Comparison of ENCODE assay signal across 22 cellular contexts in genomic region chr19:9862897-9863296, GRCh38. TPM values are rescaled to one million over a fixed set of nuclear protein-coding genes. Genes with fewer than 3 reads are reported as not detected.
DNase-seq lines count a peak whose midpoint lies in the region; ATAC-seq, FAIRE-seq and TF ChIP-seq lines count a peak whose summit lies in the region.
"Had no signal": no experiment of that assay in that cellular context is flagged by ENCODE, and none has a peak within 500 bp of the region (broad histone marks: within the 10 kb centered on the region; RNA-seq: fewer than 3 reads in every experiment).

No MANE protein-coding gene starts in this region.

- CTCF ChIA-PET in H1 (lab: Charles Lee; ENCODE audit: partially characterized antibody): interaction anchor here (0.6 to 2.1 kb wide), 3 partner anchors 16 to 1511 kb away, joined by 3 to 11 read pairs (median 4); partner anchors contain the start of gene SWSAP1

- no peak for TF ChIP-seq RAD21 in H1 (IDR thresholded peaks at IDR 0.05 in 1 of 2, conservative IDR thresholded peaks at IDR 0.05 in 1 of 2; ENCODE audit: low read depth in 2 of 2, low read length in 2 of 2)

- no peak for ATAC-seq in GM18858 (IDR thresholded peaks at IDR 0.05; ENCODE audit: unreplicated experiment)
- ATAC-seq: GM23338, HepG2 had no signal

- FAIRE-seq in H1 (lab: Jason Lieb, UNC): no peak
- FAIRE-seq: GM12892, HepG2 had no signal

- H3K14ac ChIP-seq in H1 (ENCODE audit: insufficient read length): no peak overlapping the region

- DNase-seq in activated naive CD4-positive, alpha-beta T cell treated with Interleukin-2 at 50 U/mL for 16 hours: no peak
- DNase-seq in activated T-cell treated with anti-CD3 and anti-CD28 coated beads, Interleukin-2, amount 50 U/mL, for 48 hours: peak; percentile 35 to 40
- no peak for DNase-seq in H1 (ENCODE audit: low read depth in 1 of 2, low spot score in 2 of 2)
- DNase-seq in stomach: no peak
- no peak for DNase-seq in SIG-M5 (lab: John Stamatoyannopoulos, UW)
- DNase-seq: activated CD4-positive, CD25-positive, alpha-beta regulatory T cell; anterior cingulate cortex; DMS79; effector memory CD4-positive, alpha-beta T cell; esophagus squamous epithelium; NCI-H1417; NCI-H510A treated with DMSO at 0.1 percent for 48 hours; occipital lobe; SK-N-SH; T1000; testis had no signal

- no peak overlapping the region for H4K8ac ChIP-seq in H1 (ENCODE audit: extremely low read depth, insufficient read depth, low read length)

- peak overlapping the region; percentile 16; the same call in 1 of the 2 replicates for H2BK15ac ChIP-seq in H1 (ENCODE audit: low read length)

- TF ChIP-seq CTCF in H1 (IDR thresholded peaks at IDR 0.05; ENCODE audit: control extremely low read depth in 1 of 3, insufficient read depth in 1 of 3, low read depth in 1 of 3, low read length in 3 of 3): no peak
- no peak for TF ChIP-seq CTCF in stomach (IDR thresholded peaks at IDR 0.05)

- H2AFZ ChIP-seq in H1 (ENCODE audit: low read length): no peak overlapping the region
- H2AFZ ChIP-seq: GM23338 had no signal

- H2AK5ac ChIP-seq in H1 (ENCODE audit: low read depth, low read length): no peak overlapping the region

- H3K27me3 ChIP-seq in H1 (replicated peaks in 1 of 4; ENCODE audit: control insufficient read depth in 3 of 4, extremely low read depth in 1 of 4, insufficient read depth in 3 of 4, low read length in 3 of 4): no peaks in the 10 kb centered on the region
- no peaks in the 10 kb centered on the region for H3K27me3 ChIP-seq in stomach
- H3K27me3 ChIP-seq: esophagus squamous epithelium, testis had no signal

- 96% methylated on average over 5 of the region's 8 CpGs; no CpG with 5 or more reads in 1 of the 2 experiments for WGBS in H1 (ENCODE audit: extremely low coverage in 1 of 2, insufficient coverage in 1 of 2, insufficient read length in 1 of 2, insufficient replicate concordance in 2 of 2, low coverage in 1 of 2, low lambda C conversion rate in 2 of 2, missing lambda C conversion rate in 1 of 2), 2 experiments
- 63 to 83% (median 73%) methylated on average over 5 to 8 of the region's 8 CpGs for WGBS in stomach, 5 donors

- H3K9ac ChIP-seq in H1 (replicated peaks in 1 of 4; ENCODE audit: extremely low read depth in 1 of 4, low read depth in 3 of 4, low read length in 3 of 4): no peak overlapping the region
- H3K9ac ChIP-seq: SK-N-SH had no signal

- peak overlapping the region; percentile 79 for H3K4me3 Mint-ChIP-seq in activated naive CD4-positive, alpha-beta T cell treated with anti-CD3 and anti-CD28 coated beads, Interleukin-2, amount 50 U/mL, for 24 hours
- H3K4me3 Mint-ChIP-seq: CD14-positive monocyte, GM23338 had no signal

- no peak overlapping the region for H2BK20ac ChIP-seq in H1 (ENCODE audit: low read length)

- intact Hi-C loops in stomach (cut with DNase I; ENCODE audit: low total_unique reads): no loop called here

- H3K36me3 ChIP-seq in H1 (ENCODE audit: control insufficient read depth in 2 of 4, insufficient read depth in 4 of 4, low read length in 3 of 4) (no peaks in the 10 kb centered on the region; a peak in 1 of 8 replicates), stomach (no peaks in the 10 kb centered on the region)
- H3K36me3 ChIP-seq: esophagus squamous epithelium had no signal

- H3K9me3 ChIP-seq in H1 (ENCODE audit: insufficient read depth in 2 of 2, low read depth in 1 of 2, low read length in 1 of 2) (no peaks in the 10 kb centered on the region), stomach (no peaks in the 10 kb centered on the region)
- H3K9me3 ChIP-seq: esophagus squamous epithelium, SK-N-SH, testis had no signal

- H4K20me1 ChIP-seq in H1 (replicated peaks in 1 of 2; ENCODE audit: control insufficient read depth in 1 of 2, insufficient read depth in 2 of 2, low read length in 2 of 2): peaks cover 1 to 2% of the 10 kb centered on the region in 2 experiments

- H3K79me1 ChIP-seq in H1 (ENCODE audit: low read depth, low read length): peaks cover 2% of the 10 kb centered on the region; the same call in 1 of the 2 replicates

- H3K18ac ChIP-seq in H1 (ENCODE audit: extremely low read depth, low read length): no peak overlapping the region

- H3K4me1 ChIP-seq in H1 (replicated peaks in 1 of 4; ENCODE audit: control insufficient read depth in 3 of 4, insufficient read depth in 4 of 4, low read length in 3 of 4): peaks cover 0 to 7% (median 4%) of the 10 kb centered on the region in 4 experiments; a peak in 4 of 7 replicates
- H3K4me1 ChIP-seq in stomach: no peaks in the 10 kb centered on the region
- H3K4me1 ChIP-seq: esophagus squamous epithelium, testis had no signal

- no peak overlapping the region for H3K4me2 ChIP-seq in H1 (ENCODE audit: insufficient read depth in 1 of 2, low read depth in 2 of 2, low read length in 2 of 2)
- H3K4me2 ChIP-seq: GM23338, SK-N-SH had no signal

- H3K4me1 Mint-ChIP-seq in activated naive CD4-positive, alpha-beta T cell treated with anti-CD3 and anti-CD28 coated beads, Interleukin-2, amount 50 U/mL, for 24 hours: peaks cover 89% of the 10 kb centered on the region

- no peaks in the 10 kb centered on the region for H3K36me3 Mint-ChIP-seq in activated naive CD4-positive, alpha-beta T cell treated with anti-CD3 and anti-CD28 coated beads, Interleukin-2, amount 50 U/mL, for 24 hours
- H3K36me3 Mint-ChIP-seq: CD14-positive monocyte had no signal

- TF ChIP-seq EP300 in H1 (IDR thresholded peaks at IDR 0.05; ENCODE audit: borderline replicate concordance in 1 of 2, low read depth in 2 of 2, low read length in 2 of 2) (no peak), stomach (IDR thresholded peaks at IDR 0.05) (no peak)

- TF ChIP-seq POLR2A in H1 (IDR thresholded peaks at IDR 0.05; ENCODE audit: control extremely low read depth in 1 of 2, low read depth in 2 of 2, low read length in 2 of 2) (no peak), stomach (IDR thresholded peaks at IDR 0.05) (no peak)

- no peak overlapping the region for H2BK12ac ChIP-seq in H1 (ENCODE audit: low read depth, low read length)

- no peak overlapping the region for H4K91ac ChIP-seq in H1 (replicated peaks; ENCODE audit: insufficient read length, low read length)

- no peak overlapping the region for H3K4ac ChIP-seq in H1 (replicated peaks; ENCODE audit: insufficient read length, low read depth, low read length)

- H3K23ac ChIP-seq in H1 (ENCODE audit: insufficient read length): no peak overlapping the region

- no peaks in the 10 kb centered on the region for H3K9me3 Mint-ChIP-seq in activated naive CD4-positive, alpha-beta T cell treated with anti-CD3 and anti-CD28 coated beads, Interleukin-2, amount 50 U/mL, for 24 hours
- H3K9me3 Mint-ChIP-seq: GM23338 had no signal

- no peaks in the 10 kb centered on the region for H3K27me3 Mint-ChIP-seq in activated naive CD4-positive, alpha-beta T cell treated with anti-CD3 and anti-CD28 coated beads, Interleukin-2, amount 50 U/mL, for 24 hours

- H3K23me2 ChIP-seq in H1 (ENCODE audit: low read depth, low read length): no peaks in the 10 kb centered on the region

- H2BK120ac ChIP-seq in H1 (replicated peaks; ENCODE audit: low read depth, low read length): no peak overlapping the region

- H3K56ac ChIP-seq in H1 (replicated peaks; ENCODE audit: insufficient read length, low read depth, low read length): no peak overlapping the region

- H3K4me3 ChIP-seq in H1 (ENCODE audit: extremely low read depth in 1 of 4, insufficient read depth in 2 of 4, low read depth in 3 of 4, low read length in 4 of 4) (no peak overlapping the region), stomach (no peak overlapping the region)
- H3K4me3 ChIP-seq: esophagus squamous epithelium, GM23338, testis had no signal

- H2BK5ac ChIP-seq in H1 (ENCODE audit: low read depth, low read length): no peak overlapping the region

- H3K27ac Mint-ChIP-seq in activated naive CD4-positive, alpha-beta T cell treated with anti-CD3 and anti-CD28 coated beads, Interleukin-2, amount 50 U/mL, for 24 hours: peak overlapping the region; percentile 89
- H3K27ac Mint-ChIP-seq: CD14-positive monocyte, GM23338 had no signal

- H3K79me2 ChIP-seq in H1 (ENCODE audit: control insufficient read depth in 1 of 2, insufficient read depth in 2 of 2, low read length in 2 of 2): no peaks in the 10 kb centered on the region

- H3K27ac ChIP-seq in H1 (ENCODE audit: low read depth, low read length) (no peak overlapping the region), stomach (no peak overlapping the region)
- H3K27ac ChIP-seq: testis had no signal

- H4K5ac ChIP-seq in H1 (ENCODE audit: insufficient read length, low read depth, low read length): no peak overlapping the region

- POLR2A ChIA-PET in H1 (lab: Charles Lee; ENCODE audit: partially characterized antibody): interaction anchor here (0.6 kb wide), 2 partner anchors 13 to 95 kb away, joined by 4 read pairs; no protein-coding TSS in a partner anchor

RNA-seq across cellular contexts. Expression of gene PIN1, which starts 27.8 kb away (rescaled TPM):
- total RNA-seq in H1 (2021; fragmentation: NEBNext Ultra II Directional; extraction: Animal tissue kit (Norgen Biotek cat#: 25700)): 78.3 and 88.0 TPM in 2 replicates
- 90.8 and 124 TPM in 2 replicates for polyA plus RNA-seq in H1 (2011; rRNA removed)
- 145 TPM for polyA plus RNA-seq in H1 (2011; cell fraction: cytosol; rRNA removed)
- 106 TPM for polyA plus RNA-seq in H1 (2011; cell fraction: nucleus; rRNA removed)
- polyA plus RNA-seq in H1 (2012, experiment 1 of 2): 53.3 to 94.4 TPM (median 91.8 TPM) in 4 replicates
- 98.1 TPM for polyA plus RNA-seq in H1 (2012, experiment 2 of 2)
- 64.9 TPM for polyA plus RNA-seq in H1 (2013, experiment 1 of 2)
- polyA plus RNA-seq in H1 (2013, experiment 2 of 2): 61.6 TPM
- 16.1 and 18.6 TPM in 2 replicates for polyA minus RNA-seq in H1 (2011; rRNA and poly(A)+ RNA removed)
- polyA minus RNA-seq in H1 (2011; cell fraction: cytosol; rRNA and poly(A)+ RNA removed): 40.0 TPM
- 29.8 TPM for polyA minus RNA-seq in H1 (2011; cell fraction: nucleus; rRNA and poly(A)+ RNA removed)
- 100 to 1,000 TPM in 1 of 5 donors, 10 to 100 TPM in 4; 24.2 to 101 (median 41.1) TPM for total RNA-seq in stomach
- 100 to 1,000 TPM in 1 of 3 donors, 10 to 100 TPM in 2; 94.1 to 105 (median 96.6) TPM for polyA plus RNA-seq in stomach

RNA-seq across cellular contexts. Expression of gene UBL5, which starts 35.2 kb away (rescaled TPM):
- total RNA-seq in H1 (2021; fragmentation: NEBNext Ultra II Directional; extraction: Animal tissue kit (Norgen Biotek cat#: 25700)): 384 and 416 TPM in 2 replicates
- 1,137 and 1,209 TPM in 2 replicates for polyA plus RNA-seq in H1 (2011; rRNA removed)
- 1,381 TPM for polyA plus RNA-seq in H1 (2011; cell fraction: cytosol; rRNA removed)
- polyA plus RNA-seq in H1 (2011; cell fraction: nucleus; rRNA removed): 379 TPM
- polyA plus RNA-seq in H1 (2012, experiment 1 of 2): 570 to 950 TPM (median 731 TPM) in 4 replicates
- polyA plus RNA-seq in H1 (2012, experiment 2 of 2): 3,120 TPM
- polyA plus RNA-seq in H1 (2013, experiment 1 of 2): 427 TPM
- polyA plus RNA-seq in H1 (2013, experiment 2 of 2): 439 TPM
- 103 and 118 TPM in 2 replicates for polyA minus RNA-seq in H1 (2011; rRNA and poly(A)+ RNA removed)
- polyA minus RNA-seq in H1 (2011; cell fraction: cytosol; rRNA and poly(A)+ RNA removed): 80.6 TPM
- polyA minus RNA-seq in H1 (2011; cell fraction: nucleus; rRNA and poly(A)+ RNA removed): 77.9 TPM
- 100 to 1,000 TPM in 3 of 5 donors, 10 to 100 TPM in 2; 11.3 to 213 (median 124) TPM for total RNA-seq in stomach
- 100 to 1,000 TPM; 864 to 962 (median 934) TPM for polyA plus RNA-seq in stomach

RNA-seq across cellular contexts. Expression of gene FBXL12, which starts 44.0 kb away (rescaled TPM):
- total RNA-seq in H1 (2021; fragmentation: NEBNext Ultra II Directional; extraction: Animal tissue kit (Norgen Biotek cat#: 25700)): 24.6 and 26.7 TPM in 2 replicates
- polyA plus RNA-seq in H1 (2011; rRNA removed): 62.3 and 89.1 TPM in 2 replicates
- polyA plus RNA-seq in H1 (2011; cell fraction: cytosol; rRNA removed): 56.8 TPM
- 59.7 TPM for polyA plus RNA-seq in H1 (2011; cell fraction: nucleus; rRNA removed)
- 24.8 to 33.5 TPM (median 30.6 TPM) in 4 replicates for polyA plus RNA-seq in H1 (2012, experiment 1 of 2)
- polyA plus RNA-seq in H1 (2012, experiment 2 of 2): 29.7 TPM
- polyA plus RNA-seq in H1 (2013, experiment 1 of 2): 25.9 TPM
- polyA plus RNA-seq in H1 (2013, experiment 2 of 2): 25.4 TPM
- 11.2 and 13.5 TPM in 2 replicates for polyA minus RNA-seq in H1 (2011; rRNA and poly(A)+ RNA removed)
- polyA minus RNA-seq in H1 (2011; cell fraction: cytosol; rRNA and poly(A)+ RNA removed): 12.6 TPM
- 20.7 TPM for polyA minus RNA-seq in H1 (2011; cell fraction: nucleus; rRNA and poly(A)+ RNA removed)
- total RNA-seq in stomach: 100 to 1,000 TPM in 1 of 5 donors, 10 to 100 TPM in 4; 11.1 to 185 (median 29.0) TPM
- 10 to 100 TPM; 12.3 to 18.3 (median 17.4) TPM for polyA plus RNA-seq in stomach

Comparison
In these comparisons a context has a peak if more than half of its experiments do, and no peak if none do; other contexts are left out.
1. DNase-seq: peak in activated T-cell treated with anti-CD3 and anti-CD28 coated beads, Interleukin-2, amount 50 U/mL, for 48 hours (2 of 2); none in activated naive CD4-positive, alpha-beta T cell treated with Interleukin-2 at 50 U/mL for 16 hours (single experiment), H1 (0 of 2), stomach (single experiment) and SIG-M5 (single experiment).